In genomic region chr15:49490963-49491362, GRCh38 we compare ENCODE assay signal across 15 cellular contexts.
"Had no signal": no experiment of that assay in that cellular context is flagged by ENCODE, and none has a peak within 500 bp of the region (broad histone marks: within the 10 kb centered on the region; RNA-seq: fewer than 3 reads in every experiment).

No MANE protein-coding gene starts in this region.

- H3K36me3 ChIP-seq: adrenal gland, left lung, right atrium auricular region had no signal

- H3K79me2 ChIP-seq: hepatocyte had no signal

- ATAC-seq: esophagus mucosa; left lung; natural killer cell treated with Interleukin-12 subunit alpha and Interleukin-12 subunit beta and Interleukin-15 and Interleukin-18, amount 100 ng/mL, for 72 hours had no signal

- H3K4me3 ChIP-seq: adrenal gland, hepatocyte, left lung, right atrium auricular region had no signal

- H3K4me1 ChIP-seq: adrenal gland, left lung, right atrium auricular region had no signal

- H3K27ac ChIP-seq: adrenal gland, hepatocyte, left lung, right atrium auricular region, VCaP had no signal

- H3K9me3 ChIP-seq: adrenal gland, left lung, right atrium auricular region had no signal

- DNase-seq: activated CD4-positive, alpha-beta T cell treated with anti-CD3 and anti-CD28 coated beads for 1 hour; activated CD4-positive, alpha-beta T cell treated with anti-CD3 and anti-CD28 coated beads, Interleukin-2, amount 50 U/mL, for 4 hours; activated naive CD4-positive, alpha-beta T cell treated with anti-CD3 and anti-CD28 coated beads, Interleukin-2, amount 50 U/mL, for 16 hours; activated T-cell treated with anti-CD3 and anti-CD28 coated beads for 4 hours; adrenal gland; kidney; left lung; mesendoderm; nucleus accumbens; T-helper 1 cell had no signal

- H2AFZ ChIP-seq: hepatocyte had no signal

- H3K27me3 ChIP-seq: adrenal gland, hepatocyte, left lung, right atrium auricular region had no signal

- H3K4me2 ChIP-seq: hepatocyte had no signal
